In the genomic region with DNA sequence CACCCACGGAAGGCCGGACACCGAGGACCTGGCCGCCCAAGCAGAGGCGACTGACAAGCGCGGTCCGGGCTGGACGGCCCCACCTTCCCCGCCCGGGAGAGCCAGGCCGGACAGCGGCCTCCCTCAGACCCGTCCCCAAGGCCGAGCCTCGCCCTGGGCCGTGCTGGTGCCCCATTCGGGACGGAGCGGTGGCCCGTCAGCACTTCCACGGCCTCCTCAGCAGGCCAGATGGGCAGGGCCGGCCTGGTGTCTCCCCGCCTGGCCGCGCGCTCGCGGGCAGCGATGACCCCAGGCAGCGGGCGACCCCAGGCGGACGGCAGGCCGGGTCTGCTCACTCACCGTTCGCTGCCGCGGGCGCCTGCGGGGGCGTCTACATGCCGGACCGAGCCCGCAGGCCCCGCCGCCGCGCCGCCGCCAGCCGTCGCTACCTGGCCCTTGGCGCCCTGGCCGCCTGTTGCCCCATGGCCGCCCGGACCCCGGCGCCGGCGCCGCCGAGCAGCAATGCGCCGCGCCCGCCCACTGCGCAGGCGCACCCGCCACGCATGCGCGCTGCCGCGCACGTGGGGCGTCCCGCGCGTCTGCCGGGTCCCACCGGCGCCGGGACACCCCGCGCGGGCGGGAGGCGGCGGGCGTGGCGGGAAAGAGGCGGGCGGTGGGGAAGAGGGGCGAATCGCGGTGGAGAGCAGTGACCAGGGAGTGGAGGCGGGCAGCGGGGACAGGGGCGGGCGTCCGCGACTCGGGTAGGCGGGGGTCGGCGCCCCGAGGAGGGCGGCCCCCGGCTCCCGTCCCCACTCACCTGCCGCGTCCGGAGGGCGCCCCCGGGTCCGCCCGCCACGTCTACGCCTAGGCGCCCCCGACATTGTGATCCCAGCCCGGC, we compare ENCODE assay signal across 8 cellular contexts. TPM values are rescaled to one million over a fixed set of nuclear protein-coding genes. Genes with fewer than 3 reads are reported as not detected.
DNase-seq lines count a peak whose midpoint lies in the region; ATAC-seq lines count a peak whose summit lies in the region.

TSS of gene NADK (minus strand) at position 521 of the 877 bp plus-strand sequence. CDS start 13,064 bp downstream, outside the sequence.

- peak within 1 kb of the TSS; percentile 97 for H3K27ac Mint-ChIP-seq in activated CD8-positive, alpha-beta T cell treated with anti-CD3 and anti-CD28 coated beads, Interleukin-2, amount 10 ng/mL, durations not matched to agents 7 days and 5 days
- peak within 1 kb of the TSS; percentile 95 to 96 for H3K27ac Mint-ChIP-seq in effector memory CD8-positive, alpha-beta T cell

- no peaks in the 10 kb centered on the region for H3K9me3 Mint-ChIP-seq in activated CD8-positive, alpha-beta T cell treated with anti-CD3 and anti-CD28 coated beads, Interleukin-2, amount 10 ng/mL, durations not matched to agents 7 days and 5 days (ENCODE audit: insufficient read depth)
- H3K9me3 Mint-ChIP-seq in effector memory CD8-positive, alpha-beta T cell, result no peaks in the 10 kb centered on the region

- H3K27me3 Mint-ChIP-seq in activated CD8-positive, alpha-beta T cell treated with anti-CD3 and anti-CD28 coated beads, Interleukin-2, amount 10 ng/mL, durations not matched to agents 7 days and 5 days (ENCODE audit: low read depth), result no peaks in the 10 kb centered on the region
- no peaks in the 10 kb centered on the region for H3K27me3 Mint-ChIP-seq in effector memory CD8-positive, alpha-beta T cell

- peaks cover 26% of the 10 kb centered on the region for H3K36me3 Mint-ChIP-seq in activated CD8-positive, alpha-beta T cell treated with anti-CD3 and anti-CD28 coated beads, Interleukin-2, amount 10 ng/mL, durations not matched to agents 7 days and 5 days (ENCODE audit: low read depth)
- peaks cover 31% of the 10 kb centered on the region for H3K36me3 Mint-ChIP-seq in effector memory CD8-positive, alpha-beta T cell (ENCODE audit: insufficient read depth)

- CTCF ChIA-PET in activated CD8-positive, alpha-beta T cell treated with anti-CD3 and anti-CD28 coated beads, Interleukin-2, amount 10 ng/mL, durations not matched to agents 7 days and 5 days (lab: Charles Lee), result no interaction called here

- H3K4me1 Mint-ChIP-seq in activated CD8-positive, alpha-beta T cell treated with anti-CD3 and anti-CD28 coated beads, Interleukin-2, amount 10 ng/mL, durations not matched to agents 7 days and 5 days (ENCODE audit: low read depth), result peaks cover 66% of the 10 kb centered on the region
- peaks cover 52 to 53% of the 10 kb centered on the region in 2 donors for H3K4me1 Mint-ChIP-seq in effector memory CD8-positive, alpha-beta T cell (ENCODE audit: low read depth in 2 of 2)

- H3K4me3 Mint-ChIP-seq in activated CD8-positive, alpha-beta T cell treated with anti-CD3 and anti-CD28 coated beads, Interleukin-2, amount 10 ng/mL, durations not matched to agents 7 days and 5 days, result peak within 1 kb of the TSS; percentile 81
- peak within 1 kb of the TSS; percentile 82 to 83 for H3K4me3 Mint-ChIP-seq in effector memory CD8-positive, alpha-beta T cell

- POLR2A ChIA-PET in activated CD8-positive, alpha-beta T cell treated with anti-CD3 and anti-CD28 coated beads, Interleukin-2, amount 10 ng/mL, durations not matched to agents 7 days and 5 days (lab: Charles Lee), result no interaction called here

- DNase-seq in A172 (ENCODE audit: low spot score) (no peak), NCI-H446 treated with DMSO at 0.1 percent for 48 hours (lab: John Stamatoyannopoulos, UW) (peak; percentile 16), mesenteric fat pad (ENCODE audit: low spot score) (no peak)
- DNase-seq in activated CD8-positive, alpha-beta T cell treated with anti-CD3 and anti-CD28 coated beads, Interleukin-2, amount 10 ng/mL, durations not matched to agents 7 days and 5 days, result peak; percentile 71
- DNase-seq in effector memory CD8-positive, alpha-beta T cell, result peak; percentile 63 to 78 (median 69)
- peak; percentile 71 for DNase-seq in stimulated activated CD8-positive, alpha-beta memory T cell treated with anti-CD3 and anti-CD28 coated beads, Interleukin-12 subunit alpha, Interleukin-12 subunit beta, amount 100 ng/mL, for 4 hours (ENCODE audit: low read depth)

- ATAC-seq in GM18498 (IDR thresholded peaks at IDR 0.05; ENCODE audit: unreplicated experiment), result peak; percentile 43
- ATAC-seq in HG02938 (IDR thresholded peaks at IDR 0.05; ENCODE audit: unreplicated experiment), result peak; percentile 26
- peak; percentile 68 for ATAC-seq in activated CD8-positive, alpha-beta T cell treated with anti-CD3 and anti-CD28 coated beads, Interleukin-2, amount 10 ng/mL, durations not matched to agents 7 days and 5 days
- peak; percentile 48 for ATAC-seq in effector memory CD8-positive, alpha-beta T cell (replicated peaks)

RNA-seq across cellular contexts. Expression of gene NADK, which starts in this region (rescaled TPM):
- total RNA-seq in A172 (2014; rRNA removed; shearing (Covaris generic)), result 28.4 and 31.5 TPM in 2 replicates
- total RNA-seq in activated CD8-positive, alpha-beta T cell treated with anti-CD3 and anti-CD28 coated beads, Interleukin-2, amount 10 ng/mL, durations not matched to agents 7 days and 5 days, result 10 to 100 TPM; 82.0 to 82.9 TPM
- 165 TPM for total RNA-seq in mesenteric fat pad

Comparison
In these comparisons a context has a peak if more than half of its experiments do, and no peak if none do; other contexts are left out.
1. DNase-seq: peak in NCI-H446 treated with DMSO at 0.1 percent for 48 hours (single experiment), activated CD8-positive, alpha-beta T cell treated with anti-CD3 and anti-CD28 coated beads, Interleukin-2, amount 10 ng/mL, durations not matched to agents 7 days and 5 days (single experiment), effector memory CD8-positive, alpha-beta T cell (3 of 3) and stimulated activated CD8-positive, alpha-beta memory T cell treated with anti-CD3 and anti-CD28 coated beads, Interleukin-12 subunit alpha, Interleukin-12 subunit beta, amount 100 ng/mL, for 4 hours (single experiment); none in A172 (single experiment) and mesenteric fat pad (single experiment).
2. Peak in every context shown above with its lines, with median percentiles within 50 percentile points of each other: ATAC-seq.